In the genomic region with DNA sequence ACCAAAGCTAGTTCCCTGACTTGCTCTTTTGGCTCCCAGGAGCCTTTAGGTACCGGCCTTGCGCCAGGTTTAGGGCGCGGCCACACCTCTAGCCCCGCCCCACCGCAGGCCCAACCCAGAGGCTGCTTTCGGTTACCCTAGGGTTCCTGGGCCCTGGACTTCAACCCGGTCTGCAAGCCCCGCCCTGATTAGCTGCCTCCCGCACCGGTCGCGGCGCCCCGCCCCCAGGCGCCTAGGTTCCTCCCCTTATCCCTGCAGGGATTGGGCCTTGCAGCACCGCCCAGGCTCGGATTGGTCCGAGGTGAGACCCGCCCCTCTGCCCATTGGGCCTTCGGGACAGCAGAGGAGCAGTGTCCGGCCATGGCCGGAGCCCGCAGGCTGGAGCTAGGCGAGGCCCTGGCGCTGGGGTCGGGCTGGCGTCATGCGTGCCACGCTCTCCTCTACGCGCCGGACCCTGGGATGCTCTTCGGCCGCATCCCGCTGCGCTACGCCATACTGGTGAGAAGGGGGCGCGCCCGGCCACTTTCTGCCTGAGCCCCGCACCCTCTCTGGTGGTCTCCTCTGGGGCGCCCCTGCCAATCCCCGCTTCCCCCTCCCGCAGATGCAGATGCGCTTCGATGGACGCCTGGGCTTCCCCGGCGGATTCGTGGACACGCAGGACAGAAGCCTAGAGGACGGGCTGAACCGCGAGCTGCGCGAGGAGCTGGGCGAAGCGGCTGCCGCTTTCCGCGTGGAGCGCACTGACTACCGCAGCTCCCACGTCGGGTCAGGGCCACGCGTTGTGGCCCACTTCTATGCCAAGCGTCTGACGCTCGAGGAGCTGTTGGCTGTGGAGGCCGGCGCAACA, we compare ENCODE assay signal across 1 cellular context.
TF ChIP-seq lines count a peak whose summit lies in the region.

A gene (plus strand): TSS at position 330 of the 847 bp plus-strand sequence. CDS start 31 bp downstream, at position 361.

TF ChIP-seq in HepG2, 621 proteins besides CTCF, POLR2A, EP300 and RAD21 (continued from another document and continues in another):
- TF ChIP-seq, protein P1, sequence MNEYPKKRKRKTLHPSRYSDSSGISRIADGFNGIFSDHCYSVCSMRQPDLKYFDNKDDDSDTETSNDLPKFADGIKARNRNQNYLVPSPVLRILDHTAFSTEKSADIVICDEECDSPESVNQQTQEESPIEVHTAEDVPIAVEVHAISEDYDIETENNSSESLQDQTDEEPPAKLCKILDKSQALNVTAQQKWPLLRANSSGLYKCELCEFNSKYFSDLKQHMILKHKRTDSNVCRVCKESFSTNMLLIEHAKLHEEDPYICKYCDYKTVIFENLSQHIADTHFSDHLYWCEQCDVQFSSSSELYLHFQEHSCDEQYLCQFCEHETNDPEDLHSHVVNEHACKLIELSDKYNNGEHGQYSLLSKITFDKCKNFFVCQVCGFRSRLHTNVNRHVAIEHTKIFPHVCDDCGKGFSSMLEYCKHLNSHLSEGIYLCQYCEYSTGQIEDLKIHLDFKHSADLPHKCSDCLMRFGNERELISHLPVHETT (CRISPR knock-in tag; conservative IDR thresholded peaks at IDR 0.05), result no peak
- TF ChIP-seq RARG (CRISPR knock-in tag; IDR thresholded peaks at IDR 0.05; ENCODE audit: low read depth), result no peak
- TF ChIP-seq ZBTB7A (CRISPR knock-in tag; IDR thresholded peaks at IDR 0.05), result peak; percentile 75; the same call in 1 of the 2 replicates
- TF ChIP-seq, protein P2, sequence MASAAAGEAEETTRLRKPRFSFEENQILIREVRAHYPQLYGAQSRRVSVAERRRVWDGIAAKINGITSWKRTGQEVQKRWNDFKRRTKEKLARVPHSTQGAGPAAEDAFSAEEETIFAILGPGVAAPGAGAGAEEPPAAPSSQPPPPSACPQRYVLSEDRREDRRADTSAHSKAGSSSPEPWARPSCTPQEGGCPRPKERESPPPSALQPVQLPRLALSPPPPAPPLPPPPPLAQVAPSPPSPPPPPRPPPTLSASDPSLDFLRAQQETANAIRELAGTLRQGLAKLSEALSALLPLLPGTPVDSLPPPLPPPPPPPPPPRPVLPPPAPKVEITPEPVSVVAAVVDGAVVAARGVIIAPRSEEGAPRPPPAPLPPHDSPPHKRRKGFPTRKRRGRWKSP (CRISPR knock-in tag; IDR thresholded peaks at IDR 0.05), result peak; percentile 49; the same call in 1 of the 2 replicates
- TF ChIP-seq REXO4 (CRISPR knock-in tag; IDR thresholded peaks at IDR 0.05; ENCODE audit: borderline replicate concordance), result no peak
- TF ChIP-seq, protein P3, sequence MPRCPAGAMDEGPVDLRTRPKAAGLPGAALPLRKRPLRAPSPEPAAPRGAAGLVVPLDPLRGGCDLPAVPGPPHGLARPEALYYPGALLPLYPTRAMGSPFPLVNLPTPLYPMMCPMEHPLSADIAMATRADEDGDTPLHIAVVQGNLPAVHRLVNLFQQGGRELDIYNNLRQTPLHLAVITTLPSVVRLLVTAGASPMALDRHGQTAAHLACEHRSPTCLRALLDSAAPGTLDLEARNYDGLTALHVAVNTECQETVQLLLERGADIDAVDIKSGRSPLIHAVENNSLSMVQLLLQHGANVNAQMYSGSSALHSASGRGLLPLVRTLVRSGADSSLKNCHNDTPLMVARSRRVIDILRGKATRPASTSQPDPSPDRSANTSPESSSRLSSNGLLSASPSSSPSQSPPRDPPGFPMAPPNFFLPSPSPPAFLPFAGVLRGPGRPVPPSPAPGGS (CRISPR knock-in tag; IDR thresholded peaks at IDR 0.05), result peak; percentile 68; the same call in 1 of the 2 replicates
- TF ChIP-seq, protein P4, sequence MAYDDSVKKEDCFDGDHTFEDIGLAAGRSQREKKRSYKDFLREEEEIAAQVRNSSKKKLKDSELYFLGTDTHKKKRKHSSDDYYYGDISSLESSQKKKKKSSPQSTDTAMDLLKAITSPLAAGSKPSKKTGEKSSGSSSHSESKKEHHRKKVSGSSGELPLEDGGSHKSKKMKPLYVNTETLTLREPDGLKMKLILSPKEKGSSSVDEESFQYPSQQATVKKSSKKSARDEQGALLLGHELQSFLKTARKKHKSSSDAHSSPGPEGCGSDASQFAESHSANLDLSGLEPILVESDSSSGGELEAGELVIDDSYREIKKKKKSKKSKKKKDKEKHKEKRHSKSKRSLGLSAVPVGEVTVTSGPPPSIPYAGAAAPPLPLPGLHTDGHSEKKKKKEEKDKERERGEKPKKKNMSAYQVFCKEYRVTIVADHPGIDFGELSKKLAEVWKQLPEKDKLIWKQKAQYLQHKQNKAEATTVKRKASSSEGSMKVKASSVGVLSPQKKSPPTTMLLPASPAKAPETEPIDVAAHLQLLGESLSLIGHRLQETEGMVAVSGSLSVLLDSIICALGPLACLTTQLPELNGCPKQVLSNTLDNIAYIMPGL (CRISPR knock-in tag; IDR thresholded peaks at IDR 0.05; ENCODE audit: borderline replicate concordance in 1 of 2, low read depth in 1 of 2), result peak; percentile 63 to 73; a peak in 3 of 4 replicates
- TF ChIP-seq, protein P5, sequence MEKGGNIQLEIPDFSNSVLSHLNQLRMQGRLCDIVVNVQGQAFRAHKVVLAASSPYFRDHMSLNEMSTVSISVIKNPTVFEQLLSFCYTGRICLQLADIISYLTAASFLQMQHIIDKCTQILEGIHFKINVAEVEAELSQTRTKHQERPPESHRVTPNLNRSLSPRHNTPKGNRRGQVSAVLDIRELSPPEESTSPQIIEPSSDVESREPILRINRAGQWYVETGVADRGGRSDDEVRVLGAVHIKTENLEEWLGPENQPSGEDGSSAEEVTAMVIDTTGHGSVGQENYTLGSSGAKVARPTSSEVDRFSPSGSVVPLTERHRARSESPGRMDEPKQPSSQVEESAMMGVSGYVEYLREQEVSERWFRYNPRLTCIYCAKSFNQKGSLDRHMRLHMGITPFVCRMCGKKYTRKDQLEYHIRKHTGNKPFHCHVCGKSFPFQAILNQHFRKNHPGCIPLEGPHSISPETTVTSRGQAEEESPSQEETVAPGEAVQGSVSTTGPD (CRISPR knock-in tag; IDR thresholded peaks at IDR 0.05), result no peak
- TF ChIP-seq, protein P6, sequence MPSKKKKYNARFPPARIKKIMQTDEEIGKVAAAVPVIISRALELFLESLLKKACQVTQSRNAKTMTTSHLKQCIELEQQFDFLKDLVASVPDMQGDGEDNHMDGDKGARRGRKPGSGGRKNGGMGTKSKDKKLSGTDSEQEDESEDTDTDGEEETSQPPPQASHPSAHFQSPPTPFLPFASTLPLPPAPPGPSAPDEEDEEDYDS (CRISPR knock-in tag; IDR thresholded peaks at IDR 0.05), result peak; percentile 68
- TF ChIP-seq ZNF570 (CRISPR knock-in tag; IDR thresholded peaks at IDR 0.05; ENCODE audit: borderline replicate concordance), result no peak
- TF ChIP-seq ZNF572 (CRISPR knock-in tag; IDR thresholded peaks at IDR 0.05), result 0 out of 2 replicates have a peak, but pooled peaks have one; percentile 81
- TF ChIP-seq FOXM1 (CRISPR knock-in tag; IDR thresholded peaks at IDR 0.05), result no peak
- TF ChIP-seq, protein P7, sequence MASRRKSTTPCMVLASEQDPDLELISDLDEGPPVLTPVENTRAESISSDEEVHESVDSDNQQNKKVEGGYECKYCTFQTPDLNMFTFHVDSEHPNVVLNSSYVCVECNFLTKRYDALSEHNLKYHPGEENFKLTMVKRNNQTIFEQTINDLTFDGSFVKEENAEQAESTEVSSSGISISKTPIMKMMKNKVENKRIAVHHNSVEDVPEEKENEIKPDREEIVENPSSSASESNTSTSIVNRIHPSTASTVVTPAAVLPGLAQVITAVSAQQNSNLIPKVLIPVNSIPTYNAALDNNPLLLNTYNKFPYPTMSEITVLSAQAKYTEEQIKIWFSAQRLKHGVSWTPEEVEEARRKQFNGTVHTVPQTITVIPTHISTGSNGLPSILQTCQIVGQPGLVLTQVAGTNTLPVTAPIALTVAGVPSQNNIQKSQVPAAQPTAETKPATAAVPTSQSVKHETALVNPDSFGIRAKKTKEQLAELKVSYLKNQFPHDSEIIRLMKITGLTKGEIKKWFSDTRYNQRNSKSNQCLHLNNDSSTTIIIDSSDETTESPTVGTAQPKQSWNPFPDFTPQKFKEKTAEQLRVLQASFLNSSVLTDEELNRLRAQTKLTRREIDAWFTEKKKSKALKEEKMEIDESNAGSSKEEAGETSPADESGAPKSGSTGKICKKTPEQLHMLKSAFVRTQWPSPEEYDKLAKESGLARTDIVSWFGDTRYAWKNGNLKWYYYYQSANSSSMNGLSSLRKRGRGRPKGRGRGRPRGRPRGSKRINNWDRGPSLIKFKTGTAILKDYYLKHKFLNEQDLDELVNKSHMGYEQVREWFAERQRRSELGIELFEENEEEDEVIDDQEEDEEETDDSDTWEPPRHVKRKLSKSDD (CRISPR knock-in tag; IDR thresholded peaks at IDR 0.05; ENCODE audit: low read depth), result peak; percentile 46; the same call in 1 of the 2 replicates
- TF ChIP-seq PAF1 (CRISPR knock-in tag; IDR thresholded peaks at IDR 0.05), result no peak
- TF ChIP-seq ZMYM3 (CRISPR knock-in tag; IDR thresholded peaks at IDR 0.05), result no peak
- TF ChIP-seq, protein P8, sequence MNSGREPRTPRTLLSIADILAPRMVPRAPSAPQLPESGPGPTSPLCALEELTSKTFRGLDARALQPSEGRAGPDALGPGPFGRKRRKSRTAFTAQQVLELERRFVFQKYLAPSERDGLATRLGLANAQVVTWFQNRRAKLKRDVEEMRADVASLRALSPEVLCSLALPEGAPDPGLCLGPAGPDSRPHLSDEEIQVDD (CRISPR knock-in tag; IDR thresholded peaks at IDR 0.05; ENCODE audit: borderline replicate concordance), result no peak
- no peak for TF ChIP-seq CC2D1A (CRISPR knock-in tag; IDR thresholded peaks at IDR 0.05)
- TF ChIP-seq, protein P9, sequence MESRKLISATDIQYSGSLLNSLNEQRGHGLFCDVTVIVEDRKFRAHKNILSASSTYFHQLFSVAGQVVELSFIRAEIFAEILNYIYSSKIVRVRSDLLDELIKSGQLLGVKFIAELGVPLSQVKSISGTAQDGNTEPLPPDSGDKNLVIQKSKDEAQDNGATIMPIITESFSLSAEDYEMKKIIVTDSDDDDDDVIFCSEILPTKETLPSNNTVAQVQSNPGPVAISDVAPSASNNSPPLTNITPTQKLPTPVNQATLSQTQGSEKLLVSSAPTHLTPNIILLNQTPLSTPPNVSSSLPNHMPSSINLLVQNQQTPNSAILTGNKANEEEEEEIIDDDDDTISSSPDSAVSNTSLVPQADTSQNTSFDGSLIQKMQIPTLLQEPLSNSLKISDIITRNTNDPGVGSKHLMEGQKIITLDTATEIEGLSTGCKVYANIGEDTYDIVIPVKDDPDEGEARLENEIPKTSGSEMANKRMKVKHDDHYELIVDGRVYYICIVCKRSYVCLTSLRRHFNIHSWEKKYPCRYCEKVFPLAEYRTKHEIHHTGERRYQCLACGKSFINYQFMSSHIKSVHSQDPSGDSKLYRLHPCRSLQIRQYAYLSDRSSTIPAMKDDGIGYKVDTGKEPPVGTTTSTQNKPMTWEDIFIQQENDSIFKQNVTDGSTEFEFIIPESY (CRISPR knock-in tag; IDR thresholded peaks at IDR 0.05), result no peak
- TF ChIP-seq KDM1A (CRISPR knock-in tag; IDR thresholded peaks at IDR 0.05), result no peak
- TF ChIP-seq MXI1 (IDR thresholded peaks at IDR 0.05; ENCODE audit: borderline replicate concordance, low read depth, low read length), result no peak; the same call in 2 of the 3 replicates
- no peak for TF ChIP-seq SIN3B (IDR thresholded peaks at IDR 0.05; ENCODE audit: low read length)
- TF ChIP-seq, protein P10, sequence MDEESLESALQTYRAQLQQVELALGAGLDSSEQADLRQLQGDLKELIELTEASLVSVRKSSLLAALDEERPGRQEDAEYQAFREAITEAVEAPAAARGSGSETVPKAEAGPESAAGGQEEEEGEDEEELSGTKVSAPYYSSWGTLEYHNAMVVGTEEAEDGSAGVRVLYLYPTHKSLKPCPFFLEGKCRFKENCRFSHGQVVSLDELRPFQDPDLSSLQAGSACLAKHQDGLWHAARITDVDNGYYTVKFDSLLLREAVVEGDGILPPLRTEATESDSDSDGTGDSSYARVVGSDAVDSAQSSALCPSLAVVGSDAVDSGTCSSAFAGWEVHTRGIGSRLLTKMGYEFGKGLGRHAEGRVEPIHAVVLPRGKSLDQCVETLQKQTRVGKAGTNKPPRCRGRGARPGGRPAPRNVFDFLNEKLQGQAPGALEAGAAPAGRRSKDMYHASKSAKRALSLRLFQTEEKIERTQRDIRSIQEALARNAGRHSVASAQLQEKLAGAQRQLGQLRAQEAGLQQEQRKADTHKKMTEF (CRISPR knock-in tag; IDR thresholded peaks at IDR 0.05), result peak; percentile 71; the same call in 1 of the 2 replicates
- TF ChIP-seq, protein P11, sequence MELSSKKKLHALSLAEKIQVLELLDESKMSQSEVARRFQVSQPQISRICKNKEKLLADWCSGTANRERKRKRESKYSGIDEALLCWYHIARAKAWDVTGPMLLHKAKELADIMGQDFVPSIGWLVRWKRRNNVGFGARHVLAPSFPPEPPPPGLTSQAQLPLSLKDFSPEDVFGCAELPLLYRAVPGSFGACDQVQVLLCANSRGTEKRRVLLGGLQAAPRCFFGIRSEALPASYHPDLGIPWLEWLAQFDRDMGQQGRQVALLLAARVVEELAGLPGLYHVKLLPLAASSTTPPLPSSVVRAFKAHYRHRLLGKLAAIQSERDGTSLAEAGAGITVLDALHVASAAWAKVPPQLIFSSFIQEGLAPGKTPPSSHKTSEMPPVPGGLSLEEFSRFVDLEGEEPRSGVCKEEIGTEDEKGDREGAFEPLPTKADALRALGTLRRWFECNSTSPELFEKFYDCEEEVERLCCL (CRISPR knock-in tag; IDR thresholded peaks at IDR 0.05; ENCODE audit: borderline replicate concordance), result 0 out of 2 replicates have a peak, but pooled peaks have one; percentile 14
- 0 out of 2 replicates have a peak, but pooled peaks have one; percentile 26 for TF ChIP-seq MIER2 (CRISPR knock-in tag; IDR thresholded peaks at IDR 0.05)
- TF ChIP-seq SALL1 (CRISPR knock-in tag; IDR thresholded peaks at IDR 0.05), result peak; percentile 36; the same call in 1 of the 2 replicates
- TF ChIP-seq ZNF775 (CRISPR knock-in tag; IDR thresholded peaks at IDR 0.05; ENCODE audit: borderline replicate concordance), result no peak
- no peak for TF ChIP-seq MBNL3 (CRISPR knock-in tag; conservative IDR thresholded peaks at IDR 0.05)
- TF ChIP-seq NR2C2 (CRISPR knock-in tag; IDR thresholded peaks at IDR 0.05; ENCODE audit: borderline replicate concordance), result no peak; the same call in 1 of the 2 replicates
- TF ChIP-seq, protein P12, sequence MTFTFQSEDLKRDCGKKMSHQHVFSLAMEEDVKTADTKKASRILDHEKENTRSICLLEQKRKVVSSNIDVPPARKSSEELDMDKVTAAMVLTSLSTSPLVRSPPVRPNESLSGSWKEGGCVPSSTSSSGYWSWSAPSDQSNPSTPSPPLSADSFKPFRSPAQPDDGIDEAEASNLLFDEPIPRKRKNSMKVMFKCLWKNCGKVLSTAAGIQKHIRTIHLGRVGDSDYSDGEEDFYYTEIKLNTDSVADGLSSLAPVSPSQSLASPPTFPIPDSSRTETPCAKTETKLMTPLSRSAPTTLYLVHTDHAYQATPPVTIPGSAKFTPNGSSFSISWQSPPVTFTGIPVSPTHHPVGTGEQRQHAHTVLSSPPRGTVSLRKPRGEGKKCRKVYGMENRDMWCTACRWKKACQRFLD (CRISPR knock-in tag; IDR thresholded peaks at IDR 0.05; ENCODE audit: borderline replicate concordance), result peak; percentile 77; the same call in 1 of the 2 replicates
- TF ChIP-seq, protein P13, sequence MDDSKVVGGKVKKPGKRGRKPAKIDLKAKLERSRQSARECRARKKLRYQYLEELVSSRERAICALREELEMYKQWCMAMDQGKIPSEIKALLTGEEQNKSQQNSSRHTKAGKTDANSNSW (CRISPR knock-in tag; IDR thresholded peaks at IDR 0.05; ENCODE audit: borderline replicate concordance), result peak; percentile 80; the same call in 1 of the 2 replicates
- TF ChIP-seq NFE2L1 (CRISPR knock-in tag; IDR thresholded peaks at IDR 0.05; ENCODE audit: borderline replicate concordance), result no peak
- TF ChIP-seq SP2 (CRISPR knock-in tag; IDR thresholded peaks at IDR 0.05), result peak; percentile 91
- TF ChIP-seq TAF15 (IDR thresholded peaks at IDR 0.05; ENCODE audit: low read depth, low read length, poor library complexity, severe bottlenecking), result no peak
- peak; percentile 74; the same call in 1 of the 2 replicates for TF ChIP-seq KLF6 (CRISPR knock-in tag; IDR thresholded peaks at IDR 0.05)
- TF ChIP-seq HNRNPUL1 (IDR thresholded peaks at IDR 0.05; ENCODE audit: low read depth, low read length), result no peak
- TF ChIP-seq PAWR (CRISPR knock-in tag; IDR thresholded peaks at IDR 0.05; ENCODE audit: borderline replicate concordance), result no peak
